Comparison of ENCODE assay signal across 21 cellular contexts in the genomic region with DNA sequence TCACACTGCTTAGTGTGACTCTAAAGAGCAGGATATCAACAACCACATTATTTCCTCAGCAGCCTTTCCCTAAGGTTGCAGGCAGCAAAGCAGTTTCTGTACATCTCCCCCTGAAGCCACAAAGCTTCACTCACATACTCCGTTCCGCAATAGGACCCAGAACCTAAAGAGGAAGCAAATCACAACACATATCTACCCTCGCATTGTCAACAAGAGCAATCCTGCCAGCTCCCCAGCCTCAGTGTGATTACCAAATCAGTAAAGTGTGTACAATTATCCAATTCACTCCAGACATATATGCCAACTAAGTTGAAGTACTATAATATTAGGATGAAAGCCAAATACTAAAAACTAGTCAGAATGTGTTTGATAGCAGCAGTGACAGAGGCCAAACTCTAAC. TPM values are rescaled to one million over a fixed set of nuclear protein-coding genes. Genes with fewer than 3 reads are reported as not detected.
"Had no signal": no experiment of that assay in that cellular context is flagged by ENCODE, and none has a peak within 500 bp of the region (broad histone marks: within the 10 kb centered on the region; RNA-seq: fewer than 3 reads in every experiment).

No MANE protein-coding gene starts in this region.

- H3K27me3 ChIP-seq: gastrocnemius medialis, upper lobe of left lung had no signal

- H3K4me3 ChIP-seq: coronary artery, esophagus squamous epithelium, gastrocnemius medialis, mucosa of descending colon, upper lobe of left lung had no signal

- DNase-seq: activated CD4-positive, alpha-beta memory T cell treated with anti-CD3 and anti-CD28 coated beads for 36 hours; activated CD4-positive, alpha-beta T cell treated with anti-CD3 and anti-CD28 coated beads for 48 hours; activated effector memory CD4-positive, alpha-beta T cell treated with Interleukin-2 at 50 U/mL for 16 hours; activated naive CD4-positive, alpha-beta T cell treated with anti-CD3 and anti-CD28 coated beads, Interleukin-2, amount 10 ng/mL, durations not matched to agents 7 days and 5 days; activated T-cell treated with anti-CD3 and anti-CD28 coated beads, Interleukin-2, amount 50 U/mL, for 72 hours; amygdala; cerebellar nuclear complex; esophagus squamous epithelium; gastrocnemius medialis; left cardiac atrium; mesenchymal stem cell; mucosa of descending colon; nucleus accumbens; right cardiac atrium; stimulated activated CD4-positive, alpha-beta T cell treated with anti-CD3 and anti-CD28 coated beads, Interleukin-4, amount 100 ng/mL, for 24 hours; stimulated activated naive CD4-positive, alpha-beta T cell treated with Interleukin-2 at 50 U/mL for 16 hours; upper lobe of left lung had no signal

- ATAC-seq: activated T-cell treated with anti-CD3 and anti-CD28 coated beads, Interleukin-2, amount 50 U/mL, for 72 hours; gastrocnemius medialis; left cardiac atrium; mucosa of descending colon; right cardiac atrium had no signal

- H2AFZ ChIP-seq: parathyroid adenoma had no signal

- H3K9me3 ChIP-seq: esophagus squamous epithelium, gastrocnemius medialis, mucosa of descending colon, upper lobe of left lung had no signal

- H3K4me1 Mint-ChIP-seq: activated naive CD4-positive, alpha-beta T cell treated with anti-CD3 and anti-CD28 coated beads, Interleukin-2, amount 10 ng/mL, durations not matched to agents 7 days and 5 days had no signal

- H3K36me3 Mint-ChIP-seq: activated CD4-positive, alpha-beta memory T cell treated with anti-CD3 and anti-CD28 coated beads for 36 hours; activated naive CD4-positive, alpha-beta T cell treated with anti-CD3 and anti-CD28 coated beads, Interleukin-2, amount 10 ng/mL, durations not matched to agents 7 days and 5 days had no signal

- H3K4me1 ChIP-seq: esophagus squamous epithelium, gastrocnemius medialis, parathyroid adenoma, upper lobe of left lung had no signal

- H3K4me3 Mint-ChIP-seq: activated CD4-positive, alpha-beta memory T cell treated with anti-CD3 and anti-CD28 coated beads for 36 hours; activated naive CD4-positive, alpha-beta T cell treated with anti-CD3 and anti-CD28 coated beads, Interleukin-2, amount 10 ng/mL, durations not matched to agents 7 days and 5 days; activated T-cell treated with anti-CD3 and anti-CD28 coated beads, Interleukin-2, amount 50 U/mL, for 72 hours had no signal

- H3K9me3 Mint-ChIP-seq: activated CD4-positive, alpha-beta memory T cell treated with anti-CD3 and anti-CD28 coated beads for 36 hours; activated naive CD4-positive, alpha-beta T cell treated with anti-CD3 and anti-CD28 coated beads, Interleukin-2, amount 10 ng/mL, durations not matched to agents 7 days and 5 days had no signal

- H3K27ac ChIP-seq: coronary artery, esophagus squamous epithelium, gastrocnemius medialis, parathyroid adenoma, upper lobe of left lung had no signal

- H3K36me3 ChIP-seq: esophagus squamous epithelium, gastrocnemius medialis, upper lobe of left lung had no signal

- H3K79me2 ChIP-seq: parathyroid adenoma had no signal

- H3K27ac Mint-ChIP-seq: activated CD4-positive, alpha-beta memory T cell treated with anti-CD3 and anti-CD28 coated beads for 36 hours; activated naive CD4-positive, alpha-beta T cell treated with anti-CD3 and anti-CD28 coated beads, Interleukin-2, amount 10 ng/mL, durations not matched to agents 7 days and 5 days; activated T-cell treated with anti-CD3 and anti-CD28 coated beads, Interleukin-2, amount 50 U/mL, for 72 hours had no signal

RNA-seq across cellular contexts. Expression of a gene that starts 30.8 kb away (rescaled TPM):
- total RNA-seq: activated CD4-positive, alpha-beta memory T cell treated with anti-CD3 and anti-CD28 coated beads for 36 hours; activated T-cell treated with anti-CD3 and anti-CD28 coated beads, Interleukin-2, amount 50 U/mL, for 72 hours; gastrocnemius medialis; left cardiac atrium; lower leg skin; mucosa of descending colon; pulmonary artery endothelial cell; right cardiac atrium; upper lobe of left lung had no signal
- polyA plus RNA-seq: right cardiac atrium had no signal
